11 cellular contexts compared by ENCODE assay signal in genomic region chr4:146643812-146644401, GRCh38.
DNase-seq lines count a peak whose midpoint lies in the region; ATAC-seq and TF ChIP-seq lines count a peak whose summit lies in the region.
"Had no signal": no experiment of that assay in that cellular context is flagged by ENCODE, and none has a peak within 500 bp of the region (broad histone marks: within the 10 kb centered on the region; RNA-seq: fewer than 3 reads in every experiment).

No MANE protein-coding gene starts in this region.

- ATAC-seq in HG03432 (IDR thresholded peaks at IDR 0.05; ENCODE audit: unreplicated experiment) (peak; percentile 55), SK-N-SH treated with all-trans-retinoic acid at 6 μM for 48 hours (peak; percentile 53; the same call in 2 of the 3 replicates), GM21367 (IDR thresholded peaks at IDR 0.05; ENCODE audit: unreplicated experiment) (no peak), GM19035 (IDR thresholded peaks at IDR 0.05; ENCODE audit: unreplicated experiment) (no peak), GM18519 (IDR thresholded peaks at IDR 0.05; ENCODE audit: low FRiP score, unreplicated experiment) (no peak)

- DNase-seq in CD1c-positive myeloid dendritic cell (ENCODE audit: extremely low spot score) (peak; percentile 10), glomerular visceral epithelial cell (ENCODE audit: extremely low spot score) (peak; percentile 29), NCI-H748 treated with DMSO at 0.1 percent for 48 hours (lab: John Stamatoyannopoulos, UW) (no peak)
- DNase-seq: activated naive CD4-positive, alpha-beta T cell treated with Interleukin-2 at 50 U/mL for 16 hours; C1 segment of cervical spinal cord; NCI-H1105 had no signal

TF ChIP-seq in SK-N-SH treated with all-trans-retinoic acid at 6 μM for 48 hours, 23 proteins besides CTCF, POLR2A, EP300 and RAD21:
- TF ChIP-seq TCF4 (CRISPR knock-in tag; IDR thresholded peaks at IDR 0.05; ENCODE audit: borderline replicate concordance) (no peak), CSDC2 (CRISPR knock-in tag; IDR thresholded peaks at IDR 0.05) (0 out of 2 replicates have a peak, but pooled peaks have one; percentile 38), ZC3H10 (CRISPR knock-in tag; IDR thresholded peaks at IDR 0.05) (no peak), SNAI2 (CRISPR knock-in tag; IDR thresholded peaks at IDR 0.05) (0 out of 2 replicates have a peak, but pooled peaks have one; percentile 38), ZNF70 (CRISPR knock-in tag; IDR thresholded peaks at IDR 0.05) (no peak)
- TF ChIP-seq, protein P1, sequence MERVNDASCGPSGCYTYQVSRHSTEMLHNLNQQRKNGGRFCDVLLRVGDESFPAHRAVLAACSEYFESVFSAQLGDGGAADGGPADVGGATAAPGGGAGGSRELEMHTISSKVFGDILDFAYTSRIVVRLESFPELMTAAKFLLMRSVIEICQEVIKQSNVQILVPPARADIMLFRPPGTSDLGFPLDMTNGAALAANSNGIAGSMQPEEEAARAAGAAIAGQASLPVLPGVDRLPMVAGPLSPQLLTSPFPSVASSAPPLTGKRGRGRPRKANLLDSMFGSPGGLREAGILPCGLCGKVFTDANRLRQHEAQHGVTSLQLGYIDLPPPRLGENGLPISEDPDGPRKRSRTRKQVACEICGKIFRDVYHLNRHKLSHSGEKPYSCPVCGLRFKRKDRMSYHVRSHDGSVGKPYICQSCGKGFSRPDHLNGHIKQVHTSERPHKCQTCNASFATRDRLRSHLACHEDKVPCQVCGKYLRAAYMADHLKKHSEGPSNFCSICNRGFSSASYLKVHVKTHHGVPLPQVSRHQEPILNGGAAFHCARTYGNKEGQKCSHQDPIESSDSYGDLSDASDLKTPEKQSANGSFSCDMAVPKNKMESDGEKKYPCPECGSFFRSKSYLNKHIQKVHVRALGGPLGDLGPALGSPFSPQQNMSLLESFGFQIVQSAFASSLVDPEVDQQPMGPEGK (CRISPR knock-in tag; IDR thresholded peaks at IDR 0.05; ENCODE audit: borderline replicate concordance) = no peak

Comparison
In these comparisons a context has a peak if more than half of its experiments do, and no peak if none do; other contexts are left out.
1. ATAC-seq: peak in HG03432 (single experiment) and SK-N-SH treated with all-trans-retinoic acid at 6 μM for 48 hours (single experiment); none in GM21367 (single experiment), GM19035 (single experiment) and GM18519 (single experiment).